In genomic region chr2:71071681-71072398, GRCh38 we compare ENCODE assay signal across 8 cellular contexts. TPM values are rescaled to one million over a fixed set of nuclear protein-coding genes. Genes with fewer than 3 reads are reported as not detected.
DNase-seq lines count a peak whose midpoint lies in the region; ATAC-seq, FAIRE-seq and TF ChIP-seq lines count a peak whose summit lies in the region.

No MANE protein-coding gene starts in this region.

- dilution Hi-C loops in endothelial cell of umbilical vein (cut with MboI; ENCODE audit: extremely low pct_ligation_motif_present, low sequenced_read_pairs) = no loop called here

- peaks cover 30% of the 10 kb centered on the region for H3K36me3 Mint-ChIP-seq in activated CD4-positive, alpha-beta T cell treated with anti-CD3 and anti-CD28 coated beads, Interleukin-2, amount 10 ng/mL, durations not matched to agents 24 days and 14 days (ENCODE audit: low read depth)

- H2AFZ ChIP-seq in endothelial cell of umbilical vein (ENCODE audit: low read depth, low read length) = no peak overlapping the region

- no peak overlapping the region for H3K27ac ChIP-seq in AG04450 (ENCODE audit: low read depth, low read length)
- H3K27ac ChIP-seq in endothelial cell of umbilical vein (ENCODE audit: insufficient read depth, low read depth, low read length) = no peak overlapping the region
- no peak overlapping the region for H3K27ac ChIP-seq in kidney (ENCODE audit: low read depth in 2 of 2, low read length in 2 of 2)

- no peak overlapping the region for H3K4me2 ChIP-seq in endothelial cell of umbilical vein (ENCODE audit: insufficient read depth, low read length)

- CTCF ChIA-PET in AG04450 (lab: Charles Lee) (interaction anchor here (0.6 to 2.7 kb wide), 4 partner anchors 29 to 124 kb away, joined by 3 to 12 read pairs (median 5); no protein-coding TSS in a partner anchor), endothelial cell of umbilical vein (lab: Charles Lee) (interaction anchor here (1.1 to 3.7 kb wide), 3 partner anchors 11 to 30 kb away, joined by 3 to 23 read pairs (median 4); no protein-coding TSS in a partner anchor)

- no peaks in the 10 kb centered on the region for H3K9me1 ChIP-seq in endothelial cell of umbilical vein (replicated peaks; ENCODE audit: control insufficient read depth, extremely low read depth, insufficient read depth, low read length)

- peak overlapping the region; percentile 88 for H3K4me3 Mint-ChIP-seq in activated CD4-positive, alpha-beta T cell treated with anti-CD3 and anti-CD28 coated beads, Interleukin-2, amount 10 ng/mL, durations not matched to agents 24 days and 14 days

- no TSS peak for BruUV-seq in endothelial cell of umbilical vein (replicated peaks; lab: Mats Ljungman, UMichigan)

- peak overlapping the region; percentile 94 for H3K27ac Mint-ChIP-seq in activated CD4-positive, alpha-beta T cell treated with anti-CD3 and anti-CD28 coated beads, Interleukin-2, amount 10 ng/mL, durations not matched to agents 24 days and 14 days

- H3K4me1 ChIP-seq in endothelial cell of umbilical vein (ENCODE audit: control insufficient read depth, extremely low read depth, insufficient read depth, low read length) (peaks cover 27% of the 10 kb centered on the region), kidney (ENCODE audit: control insufficient read depth in 1 of 2, insufficient read depth in 1 of 2, low read depth in 1 of 2, low read length in 2 of 2) (peaks cover 4 to 15% of the 10 kb centered on the region in 2 donors)

- TF ChIP-seq CTCF in AG04450 (IDR thresholded peaks at IDR 0.05; ENCODE audit: low read depth, low read length) = 0 out of 2 replicates have a peak, but pooled peaks have one; percentile 2
- TF ChIP-seq CTCF in endothelial cell of umbilical vein (IDR thresholded peaks at IDR 0.05; ENCODE audit: extremely low read depth in 1 of 2, insufficient read depth in 1 of 2, low read depth in 1 of 2, low read length in 2 of 2) = no peak
- no peak for TF ChIP-seq CTCF in kidney (IDR thresholded peaks at IDR 0.05; ENCODE audit: borderline replicate concordance, extremely low read depth, insufficient read depth)

- H3K27me3 Mint-ChIP-seq in activated CD4-positive, alpha-beta T cell treated with anti-CD3 and anti-CD28 coated beads, Interleukin-2, amount 10 ng/mL, durations not matched to agents 24 days and 14 days = no peaks in the 10 kb centered on the region

- no peak for TF ChIP-seq POLR2A in endothelial cell of umbilical vein (IDR thresholded peaks at IDR 0.05; ENCODE audit: low read depth, low read length)

- DNase-seq in AG04450 (ENCODE audit: low read depth, low spot score) (no peak), endothelial cell of umbilical vein (ENCODE audit: low read depth, low spot score) (peak; percentile 52), kidney (no peak), DMS153 treated with DMSO at 0.1 percent for 48 hours (lab: John Stamatoyannopoulos, UW; ENCODE audit: unreplicated experiment) (no peak)
- DNase-seq in activated CD4-positive, alpha-beta T cell treated with anti-CD3 and anti-CD28 coated beads, Interleukin-2, amount 10 ng/mL, durations not matched to agents 24 days and 14 days = peak; percentile 87
- peak; percentile 51 to 61 for DNase-seq in stimulated activated CD4-positive, alpha-beta T cell treated with anti-CD3 and anti-CD28 coated beads, Interleukin-4, amount 100 ng/mL, for 4 hours

- H4K20me1 ChIP-seq in endothelial cell of umbilical vein (replicated peaks; ENCODE audit: control insufficient read depth, extremely low read depth, insufficient read depth, low read length) = no peaks in the 10 kb centered on the region

- H3K9ac ChIP-seq in endothelial cell of umbilical vein (replicated peaks; ENCODE audit: extremely low read depth, insufficient read depth, low read length) (no peak overlapping the region), kidney (ENCODE audit: low read length in 2 of 2) (no peak overlapping the region)

- FAIRE-seq in endothelial cell of umbilical vein (lab: Jason Lieb, UNC) (peak; percentile 90), kidney (lab: Jason Lieb, UNC) (no peak)

- POLR2A ChIA-PET in AG04450 (lab: Yijun Ruan, JAX) (no interaction called here), endothelial cell of umbilical vein (lab: Charles Lee) (no interaction called here)

- ATAC-seq in GM19395 (IDR thresholded peaks at IDR 0.05; ENCODE audit: unreplicated experiment) (peak; percentile 50), HG03565 (IDR thresholded peaks at IDR 0.05; ENCODE audit: unreplicated experiment) (peak; percentile 39)

- H3K79me2 ChIP-seq in endothelial cell of umbilical vein (ENCODE audit: control insufficient read depth, insufficient read depth, low read length) = peaks cover 27% of the 10 kb centered on the region

- H3K27me3 ChIP-seq in AG04450 (ENCODE audit: control insufficient read depth, insufficient read depth, low read length) (no peaks in the 10 kb centered on the region), endothelial cell of umbilical vein (ENCODE audit: control insufficient read depth in 2 of 2, insufficient read depth in 2 of 2, low read length in 2 of 2) (no peaks in the 10 kb centered on the region)

- peaks cover 57% of the 10 kb centered on the region for H3K4me1 Mint-ChIP-seq in activated CD4-positive, alpha-beta T cell treated with anti-CD3 and anti-CD28 coated beads, Interleukin-2, amount 10 ng/mL, durations not matched to agents 24 days and 14 days

- intact Hi-C loops in activated CD4-positive, alpha-beta T cell treated with anti-CD3 and anti-CD28 coated beads, Interleukin-2, amount 10 ng/mL, durations not matched to agents 24 days and 14 days (cut with micrococcal nuclease) = no loop called here
- intact Hi-C loops in endothelial cell of umbilical vein (cut with micrococcal nuclease) = no loop called here
- intact Hi-C loops in kidney (cut with DNase I) = no loop called here

- peaks cover 5 to 25% of the 10 kb centered on the region in 2 experiments for H3K36me3 ChIP-seq in endothelial cell of umbilical vein (ENCODE audit: control insufficient read depth in 2 of 2, extremely low read depth in 1 of 2, insufficient read depth in 2 of 2, low read length in 2 of 2)
- H3K36me3 ChIP-seq in kidney (ENCODE audit: control insufficient read depth in 1 of 2, insufficient read depth in 2 of 2, low read length in 2 of 2) = peaks cover 13 to 18% of the 10 kb centered on the region in 2 donors

- H3K9me3 Mint-ChIP-seq in activated CD4-positive, alpha-beta T cell treated with anti-CD3 and anti-CD28 coated beads, Interleukin-2, amount 10 ng/mL, durations not matched to agents 24 days and 14 days = no peaks in the 10 kb centered on the region

- H3K9me3 ChIP-seq in AG04450 (ENCODE audit: control insufficient read depth, insufficient read depth, low read length) (no peaks in the 10 kb centered on the region; the same call in 1 of the 2 replicates), endothelial cell of umbilical vein (replicated peaks; ENCODE audit: control insufficient read depth, insufficient read depth, low read length) (no peaks in the 10 kb centered on the region), kidney (ENCODE audit: control insufficient read depth in 1 of 2, low read length in 2 of 2) (no peaks in the 10 kb centered on the region)

- H3K4me3 ChIP-seq in AG04450 (ENCODE audit: low read depth, low read length) (no peak overlapping the region), endothelial cell of umbilical vein (replicated peaks in 1 of 3; ENCODE audit: insufficient read depth in 1 of 3, low read depth in 1 of 3, low read length in 3 of 3) (no peak overlapping the region), kidney (ENCODE audit: low read length in 2 of 2) (no peak overlapping the region)

RNA-seq across cellular contexts. Expression of gene NAGK, which starts 3.4 kb away (rescaled TPM):
- polyA plus RNA-seq in AG04450 (2011; rRNA removed) (96.1 and 103 TPM in 2 replicates), endothelial cell of umbilical vein (184 and 192 TPM in 2 replicates), kidney (ENCODE audit: insufficient read depth, low read depth, low replicate concordance) (102 TPM)
- polyA minus RNA-seq in AG04450 (2011; rRNA and poly(A)+ RNA removed) = 68.1 and 82.0 TPM in 2 replicates
- 55.9 and 67.1 TPM in 2 replicates for total RNA-seq in activated CD4-positive, alpha-beta T cell treated with anti-CD3 and anti-CD28 coated beads, Interleukin-2, amount 10 ng/mL, durations not matched to agents 24 days and 14 days
- total RNA-seq in endothelial cell of umbilical vein (125 and 130 TPM in 2 replicates), kidney (113 TPM)
- polyA plus RNA-seq in endothelial cell of umbilical vein (2011; cell fraction: cytosol; rRNA removed) = 123 and 135 TPM in 2 replicates
- 232 and 233 TPM in 2 replicates for polyA plus RNA-seq in endothelial cell of umbilical vein (2011; cell fraction: nucleus; rRNA removed)
- 129 and 145 TPM in 2 replicates for polyA plus RNA-seq in endothelial cell of umbilical vein (2012)
- 84.1 and 95.5 TPM in 2 replicates for polyA minus RNA-seq in endothelial cell of umbilical vein
- 15.2 TPM for polyA minus RNA-seq in endothelial cell of umbilical vein (2011; cell fraction: cytosol; rRNA and poly(A)+ RNA removed)
- polyA minus RNA-seq in endothelial cell of umbilical vein (2011; cell fraction: nucleus; rRNA and poly(A)+ RNA removed) = 49.8 and 61.5 TPM in 2 replicates

RNA-seq across cellular contexts. Expression of gene MCEE, which starts 58.2 kb away (rescaled TPM):
- polyA plus RNA-seq in AG04450 (2011; rRNA removed) (14.6 and 18.1 TPM in 2 replicates), endothelial cell of umbilical vein (4.0 and 4.9 TPM in 2 replicates), kidney (ENCODE audit: insufficient read depth, low read depth, low replicate concordance) (29.0 TPM)
- 6.4 and 7.1 TPM in 2 replicates for polyA minus RNA-seq in AG04450 (2011; rRNA and poly(A)+ RNA removed)
- total RNA-seq in activated CD4-positive, alpha-beta T cell treated with anti-CD3 and anti-CD28 coated beads, Interleukin-2, amount 10 ng/mL, durations not matched to agents 24 days and 14 days = 14.4 and 17.2 TPM in 2 replicates
- total RNA-seq in endothelial cell of umbilical vein (6.8 and 9.9 TPM in 2 replicates), kidney (20.3 TPM)
- polyA plus RNA-seq in endothelial cell of umbilical vein (2011; cell fraction: cytosol; rRNA removed) = 5.4 and 6.2 TPM in 2 replicates
- polyA plus RNA-seq in endothelial cell of umbilical vein (2011; cell fraction: nucleus; rRNA removed) = 10.3 and 10.4 TPM in 2 replicates
- polyA plus RNA-seq in endothelial cell of umbilical vein (2012) = 8.0 and 8.2 TPM in 2 replicates
- polyA minus RNA-seq in endothelial cell of umbilical vein = 2.7 and 3.5 TPM in 2 replicates
- 5.7 TPM for polyA minus RNA-seq in endothelial cell of umbilical vein (2011; cell fraction: cytosol; rRNA and poly(A)+ RNA removed)
- 7.8 and 8.1 TPM in 2 replicates for polyA minus RNA-seq in endothelial cell of umbilical vein (2011; cell fraction: nucleus; rRNA and poly(A)+ RNA removed)

RNA-seq across cellular contexts. Expression of gene MPHOSPH10, which starts 58.6 kb away (rescaled TPM):
- polyA plus RNA-seq in AG04450 (2011; rRNA removed) (14.1 and 23.3 TPM in 2 replicates), endothelial cell of umbilical vein (3.0 and 4.4 TPM in 2 replicates), kidney (ENCODE audit: insufficient read depth, low read depth, low replicate concordance) (14.6 TPM)
- polyA minus RNA-seq in AG04450 (2011; rRNA and poly(A)+ RNA removed) = 5.2 and 11.3 TPM in 2 replicates
- 69.4 and 74.5 TPM in 2 replicates for total RNA-seq in activated CD4-positive, alpha-beta T cell treated with anti-CD3 and anti-CD28 coated beads, Interleukin-2, amount 10 ng/mL, durations not matched to agents 24 days and 14 days
- total RNA-seq in endothelial cell of umbilical vein (31.4 and 38.8 TPM in 2 replicates), kidney (32.3 TPM)
- polyA plus RNA-seq in endothelial cell of umbilical vein (2011; cell fraction: cytosol; rRNA removed) = 7.6 and 8.7 TPM in 2 replicates
- polyA plus RNA-seq in endothelial cell of umbilical vein (2011; cell fraction: nucleus; rRNA removed) = 12.2 and 18.2 TPM in 2 replicates
- 22.3 and 31.5 TPM in 2 replicates for polyA plus RNA-seq in endothelial cell of umbilical vein (2012)
- polyA minus RNA-seq in endothelial cell of umbilical vein = 4.8 and 4.9 TPM in 2 replicates
- polyA minus RNA-seq in endothelial cell of umbilical vein (2011; cell fraction: cytosol; rRNA and poly(A)+ RNA removed) = 14.4 TPM
- 12.8 and 14.5 TPM in 2 replicates for polyA minus RNA-seq in endothelial cell of umbilical vein (2011; cell fraction: nucleus; rRNA and poly(A)+ RNA removed)

Comparison
In these comparisons a context has a peak if more than half of its experiments do, and no peak if none do; other contexts are left out.
1. DNase-seq: peak in activated CD4-positive, alpha-beta T cell treated with anti-CD3 and anti-CD28 coated beads, Interleukin-2, amount 10 ng/mL, durations not matched to agents 24 days and 14 days (single experiment), endothelial cell of umbilical vein (single experiment) and stimulated activated CD4-positive, alpha-beta T cell treated with anti-CD3 and anti-CD28 coated beads, Interleukin-4, amount 100 ng/mL, for 4 hours (2 of 2); none in AG04450 (single experiment), kidney (single experiment) and DMS153 treated with DMSO at 0.1 percent for 48 hours (single experiment).